In the genomic region with DNA sequence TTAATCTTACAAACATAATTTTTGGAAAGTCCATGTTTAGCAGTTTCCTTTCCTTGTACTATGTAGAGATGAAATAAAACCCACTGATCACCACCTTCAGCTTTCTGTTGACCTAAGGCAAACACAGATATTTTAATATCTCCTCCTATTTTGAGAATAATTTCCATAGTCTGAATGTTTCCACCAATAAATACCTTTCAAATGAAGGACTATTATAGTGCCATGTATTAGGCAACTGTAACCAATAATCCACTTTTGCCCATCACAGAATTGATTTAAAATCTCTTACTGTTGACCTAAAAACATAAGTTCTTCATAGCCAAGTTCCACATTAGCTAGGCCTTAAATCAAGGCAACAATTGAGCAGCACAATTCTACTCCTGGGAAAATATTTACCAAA, we compare ENCODE assay signal across 8 cellular contexts. TPM values are rescaled to one million over a fixed set of nuclear protein-coding genes. Genes with fewer than 3 reads are reported as not detected.
DNase-seq lines count a peak whose midpoint lies in the region; ATAC-seq and TF ChIP-seq lines count a peak whose summit lies in the region.
"Had no signal": no experiment of that assay in that cellular context is flagged by ENCODE, and none has a peak within 500 bp of the region (broad histone marks: within the 10 kb centered on the region; RNA-seq: fewer than 3 reads in every experiment).

No MANE protein-coding gene starts in this region.

- H3F3A ChIP-seq in smooth muscle cell (ENCODE audit: low read depth) = no peaks in the 10 kb centered on the region

- TF ChIP-seq RAD21 in HCT116 (IDR thresholded peaks at IDR 0.05; ENCODE audit: low read depth) = no peak

- TF ChIP-seq CTCF in HCT116 (IDR thresholded peaks at IDR 0.05 in 2 of 3, conservative IDR thresholded peaks at IDR 0.05 in 1 of 3; ENCODE audit: borderline replicate concordance in 1 of 3, insufficient read depth in 1 of 3, low read depth in 2 of 3, low read length in 2 of 3) (no peak), WI38 (IDR thresholded peaks at IDR 0.05; ENCODE audit: low read depth, low read length) (no peak), smooth muscle cell (IDR thresholded peaks at IDR 0.05; ENCODE audit: borderline replicate concordance, insufficient read depth, poor library complexity, severe bottlenecking) (no peak)

- RAD21 ChIA-PET in HCT116 (lab: Charles Lee; ENCODE audit: low non-redundant PET in 1 of 2, low total read pairs in 2 of 2, uncharacterized antibody in 2 of 2, unreplicated experiment in 2 of 2) = no interaction called here

- ATAC-seq in HCT116 = no peak
- ATAC-seq in HG03108 (IDR thresholded peaks at IDR 0.05; ENCODE audit: unreplicated experiment) = no peak
- ATAC-seq: foreskin keratinocyte had no signal

- no peaks in the 10 kb centered on the region for H3K9me2 ChIP-seq in HCT116 (ENCODE audit: insufficient read depth)

- no peaks in the 10 kb centered on the region for H3K36me3 ChIP-seq in HCT116 (ENCODE audit: control insufficient read depth in 1 of 2, insufficient read depth in 2 of 2, low read length in 2 of 2)
- no peaks in the 10 kb centered on the region for H3K36me3 ChIP-seq in iPS DF 6.9 (ENCODE audit: control insufficient read depth, insufficient read depth, low read length)
- H3K36me3 ChIP-seq in smooth muscle cell (ENCODE audit: low read depth) = no peaks in the 10 kb centered on the region

- H3K27me3 ChIP-seq in HCT116 (ENCODE audit: insufficient read depth, low read length) (no peaks in the 10 kb centered on the region), iPS DF 6.9 (ENCODE audit: control insufficient read depth, insufficient read depth, low read length) (no peaks in the 10 kb centered on the region), smooth muscle cell (ENCODE audit: low read depth) (no peaks in the 10 kb centered on the region)
- H3K27me3 ChIP-seq: foreskin keratinocyte had no signal

- H3K9ac ChIP-seq in HCT116 (ENCODE audit: low read length) (peak overlapping the region; percentile 80), smooth muscle cell (ENCODE audit: low read depth) (peak overlapping the region; percentile 82)

- H4K20me1 ChIP-seq in HCT116 (ENCODE audit: insufficient read depth) = peaks cover 4% of the 10 kb centered on the region; the same call in 1 of the 2 replicates
- H4K20me1 ChIP-seq in smooth muscle cell (ENCODE audit: low read depth) = peaks cover 56% of the 10 kb centered on the region

- no peak overlapping the region for H2AFZ ChIP-seq in HCT116 (ENCODE audit: low read depth, low read length, poor library complexity, severe bottlenecking)
- H2AFZ ChIP-seq in smooth muscle cell (ENCODE audit: low read depth) = no peak overlapping the region

- DNase-seq in HCT116 (ENCODE audit: low read depth, low spot score) (no peak), iPS DF 6.9 (ENCODE audit: low read depth, low spot score) (no peak), smooth muscle cell (lab: John Stamatoyannopoulos, UW; ENCODE audit: unreplicated experiment) (no peak), iPS-NIHi7 (ENCODE audit: extremely low spot score) (no peak)
- DNase-seq in central memory CD4-positive, alpha-beta T cell = no peak
- DNase-seq: foreskin keratinocyte had no signal

- H3K27ac ChIP-seq in HCT116 (ENCODE audit: low read depth, low read length) (peak overlapping the region; percentile 83; the same call in 1 of the 2 replicates), iPS DF 6.9 (ENCODE audit: low read length) (no peak overlapping the region), smooth muscle cell (ENCODE audit: low read depth) (peak overlapping the region; percentile 86)

- POLR2A ChIA-PET in HCT116 (lab: Charles Lee) = no interaction called here

- intact Hi-C loops in HCT116 (cut with micrococcal nuclease) = loop anchor here (5.0 kb wide), 4 partner anchors 41 to 116 kb away; no protein-coding TSS in a partner anchor

- H3K4me2 ChIP-seq in HCT116 (ENCODE audit: low read length) (peak overlapping the region; percentile 88), smooth muscle cell (peak overlapping the region; percentile 94)

- BruUV-seq in HCT116 (replicated peaks; lab: Mats Ljungman, UMichigan) = no TSS peak

- H3K9me3 ChIP-seq in HCT116 (ENCODE audit: control insufficient read depth in 1 of 2, insufficient read depth in 1 of 2, low read depth in 1 of 2, low read length in 2 of 2) (no peaks in the 10 kb centered on the region), iPS DF 6.9 (ENCODE audit: control insufficient read depth, insufficient read depth, low read length) (no peaks in the 10 kb centered on the region), smooth muscle cell (replicated peaks; ENCODE audit: low read depth) (no peaks in the 10 kb centered on the region)

- H3K4me1 ChIP-seq in HCT116 (ENCODE audit: control insufficient read depth in 1 of 2, insufficient read depth in 2 of 2, low read length in 2 of 2) (peaks cover 7 to 38% of the 10 kb centered on the region in 2 experiments), iPS DF 6.9 (ENCODE audit: control insufficient read depth, insufficient read depth, low read length) (no peaks in the 10 kb centered on the region; the same call in 1 of the 2 replicates), smooth muscle cell (ENCODE audit: low read depth) (peaks cover 26% of the 10 kb centered on the region)

- TF ChIP-seq POLR2A in HCT116 (IDR thresholded peaks at IDR 0.05; ENCODE audit: borderline replicate concordance, extremely low read depth, insufficient read depth, insufficient read length) = no peak

- CTCF ChIA-PET in HCT116 (lab: Charles Lee) = no interaction called here

- H3K4me3 ChIP-seq in HCT116 (replicated peaks in 1 of 2; ENCODE audit: low read depth in 1 of 2, low read length in 2 of 2) = peak overlapping the region; percentile 75
- peak overlapping the region; percentile 91 for H3K4me3 ChIP-seq in WI38 (ENCODE audit: low read depth, low read length)
- H3K4me3 ChIP-seq in iPS DF 6.9 (ENCODE audit: low read length) = peak overlapping the region; percentile 43; the same call in 1 of the 2 replicates
- peak overlapping the region; percentile 99 for H3K4me3 ChIP-seq in smooth muscle cell

- H3K79me2 ChIP-seq in HCT116 (ENCODE audit: insufficient read depth, low read length) (peaks cover 62% of the 10 kb centered on the region), smooth muscle cell (ENCODE audit: low read depth) (peaks cover 60% of the 10 kb centered on the region)

TF ChIP-seq in HCT116, 20 proteins besides CTCF, POLR2A, EP300 and RAD21 (continues in another document):
- TF ChIP-seq, protein P1, sequence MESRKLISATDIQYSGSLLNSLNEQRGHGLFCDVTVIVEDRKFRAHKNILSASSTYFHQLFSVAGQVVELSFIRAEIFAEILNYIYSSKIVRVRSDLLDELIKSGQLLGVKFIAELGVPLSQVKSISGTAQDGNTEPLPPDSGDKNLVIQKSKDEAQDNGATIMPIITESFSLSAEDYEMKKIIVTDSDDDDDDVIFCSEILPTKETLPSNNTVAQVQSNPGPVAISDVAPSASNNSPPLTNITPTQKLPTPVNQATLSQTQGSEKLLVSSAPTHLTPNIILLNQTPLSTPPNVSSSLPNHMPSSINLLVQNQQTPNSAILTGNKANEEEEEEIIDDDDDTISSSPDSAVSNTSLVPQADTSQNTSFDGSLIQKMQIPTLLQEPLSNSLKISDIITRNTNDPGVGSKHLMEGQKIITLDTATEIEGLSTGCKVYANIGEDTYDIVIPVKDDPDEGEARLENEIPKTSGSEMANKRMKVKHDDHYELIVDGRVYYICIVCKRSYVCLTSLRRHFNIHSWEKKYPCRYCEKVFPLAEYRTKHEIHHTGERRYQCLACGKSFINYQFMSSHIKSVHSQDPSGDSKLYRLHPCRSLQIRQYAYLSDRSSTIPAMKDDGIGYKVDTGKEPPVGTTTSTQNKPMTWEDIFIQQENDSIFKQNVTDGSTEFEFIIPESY (IDR thresholded peaks at IDR 0.05; ENCODE audit: extremely low read depth, insufficient replicate concordance, low read length) = no peak
- TF ChIP-seq MAX (IDR thresholded peaks at IDR 0.05) (no peak), ZNF274 (IDR thresholded peaks at IDR 0.05; ENCODE audit: low read depth, low read length) (no peak), ZFX (IDR thresholded peaks at IDR 0.05) (no peak), SIN3A (IDR thresholded peaks at IDR 0.05; ENCODE audit: low read depth) (no peak), ATF3 (IDR thresholded peaks at IDR 0.05) (no peak), SRF (IDR thresholded peaks at IDR 0.05; ENCODE audit: low read depth) (no peak), ELF1 (IDR thresholded peaks at IDR 0.05; ENCODE audit: borderline replicate concordance, low read depth) (no peak), SP1 (IDR thresholded peaks at IDR 0.05; ENCODE audit: low read depth) (no peak), CBX3 (IDR thresholded peaks at IDR 0.05; ENCODE audit: low read depth) (no peak), EGR1 (IDR thresholded peaks at IDR 0.05; ENCODE audit: low read depth) (no peak), POLR2AphosphoS5 (IDR thresholded peaks at IDR 0.05; ENCODE audit: low read depth, low read length) (no peak), YY1 (IDR thresholded peaks at IDR 0.05; ENCODE audit: extremely low read depth, insufficient replicate concordance, low read depth, low read length) (no peak), JUND (IDR thresholded peaks at IDR 0.05) (no peak), CEBPB (IDR thresholded peaks at IDR 0.05; ENCODE audit: low read depth) (no peak), TCF7L2 (IDR thresholded peaks at IDR 0.05; ENCODE audit: borderline replicate concordance, extremely low read depth, insufficient read depth, insufficient read length) (no peak), FOSL1 (IDR thresholded peaks at IDR 0.05; ENCODE audit: low read depth) (no peak), EZH2 (IDR thresholded peaks at IDR 0.05) (no peak)

RNA-seq across cellular contexts. Expression of gene CDC42BPA, which starts 1.8 kb away (rescaled TPM):
- total RNA-seq in HCT116 (2021; ENCODE audit: unreplicated experiment) (44.0 TPM), smooth muscle cell (34.9 and 43.3 TPM in 2 replicates)
- 12.8 and 15.7 TPM in 2 replicates for polyA plus RNA-seq in HCT116 (2012)
- 14.8 and 16.5 TPM in 2 replicates for polyA plus RNA-seq in smooth muscle cell

Comparison
In these comparisons a context has a peak if more than half of its experiments do, and no peak if none do; other contexts are left out.
1. H3K4me3 ChIP-seq: peak in every context shown above with its lines; median percentile 99 in smooth muscle cell; 91 in WI38; 75 in HCT116; 43 in iPS DF 6.9.